Comparison of ENCODE assay signal across 1 cellular context in the genomic region with DNA sequence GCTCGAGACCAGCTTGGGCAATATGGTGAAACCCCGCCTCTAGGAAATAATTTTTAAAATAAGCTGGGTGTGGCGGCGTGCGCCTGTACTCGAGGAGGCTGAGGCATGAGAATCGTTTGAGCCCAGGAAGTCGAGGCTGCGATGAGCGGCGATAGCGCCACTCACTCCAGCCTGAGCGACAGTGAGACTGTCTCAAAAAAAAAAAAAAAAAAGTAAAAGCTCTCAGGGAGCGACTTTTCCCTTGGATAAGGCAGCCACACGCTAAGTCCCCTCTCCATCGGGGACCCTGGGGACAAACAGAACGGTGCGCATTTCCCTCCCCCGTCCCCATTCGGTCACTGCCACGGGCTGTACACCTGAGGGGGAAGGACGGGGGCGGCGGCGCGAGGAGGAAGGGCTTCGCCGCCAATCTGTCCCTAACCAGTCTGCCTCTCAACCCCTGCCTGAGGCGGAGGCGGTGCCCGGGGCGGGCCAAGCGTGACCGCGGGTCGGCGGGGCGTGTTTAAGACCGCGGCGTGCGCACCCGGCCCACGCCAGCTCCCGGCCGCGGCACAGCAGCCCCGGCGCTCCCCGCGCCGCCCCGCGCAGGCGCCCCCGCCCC.
TF ChIP-seq lines count a peak whose summit lies in the region.

A gene (plus strand): TSS at position 531 of the 601 bp plus-strand sequence. CDS start 107 bp downstream, outside the sequence.

TF ChIP-seq in K562, 482 proteins besides CTCF, POLR2A, EP300 and RAD21 (continued from another document and continues in another):
- TF ChIP-seq, protein P1, sequence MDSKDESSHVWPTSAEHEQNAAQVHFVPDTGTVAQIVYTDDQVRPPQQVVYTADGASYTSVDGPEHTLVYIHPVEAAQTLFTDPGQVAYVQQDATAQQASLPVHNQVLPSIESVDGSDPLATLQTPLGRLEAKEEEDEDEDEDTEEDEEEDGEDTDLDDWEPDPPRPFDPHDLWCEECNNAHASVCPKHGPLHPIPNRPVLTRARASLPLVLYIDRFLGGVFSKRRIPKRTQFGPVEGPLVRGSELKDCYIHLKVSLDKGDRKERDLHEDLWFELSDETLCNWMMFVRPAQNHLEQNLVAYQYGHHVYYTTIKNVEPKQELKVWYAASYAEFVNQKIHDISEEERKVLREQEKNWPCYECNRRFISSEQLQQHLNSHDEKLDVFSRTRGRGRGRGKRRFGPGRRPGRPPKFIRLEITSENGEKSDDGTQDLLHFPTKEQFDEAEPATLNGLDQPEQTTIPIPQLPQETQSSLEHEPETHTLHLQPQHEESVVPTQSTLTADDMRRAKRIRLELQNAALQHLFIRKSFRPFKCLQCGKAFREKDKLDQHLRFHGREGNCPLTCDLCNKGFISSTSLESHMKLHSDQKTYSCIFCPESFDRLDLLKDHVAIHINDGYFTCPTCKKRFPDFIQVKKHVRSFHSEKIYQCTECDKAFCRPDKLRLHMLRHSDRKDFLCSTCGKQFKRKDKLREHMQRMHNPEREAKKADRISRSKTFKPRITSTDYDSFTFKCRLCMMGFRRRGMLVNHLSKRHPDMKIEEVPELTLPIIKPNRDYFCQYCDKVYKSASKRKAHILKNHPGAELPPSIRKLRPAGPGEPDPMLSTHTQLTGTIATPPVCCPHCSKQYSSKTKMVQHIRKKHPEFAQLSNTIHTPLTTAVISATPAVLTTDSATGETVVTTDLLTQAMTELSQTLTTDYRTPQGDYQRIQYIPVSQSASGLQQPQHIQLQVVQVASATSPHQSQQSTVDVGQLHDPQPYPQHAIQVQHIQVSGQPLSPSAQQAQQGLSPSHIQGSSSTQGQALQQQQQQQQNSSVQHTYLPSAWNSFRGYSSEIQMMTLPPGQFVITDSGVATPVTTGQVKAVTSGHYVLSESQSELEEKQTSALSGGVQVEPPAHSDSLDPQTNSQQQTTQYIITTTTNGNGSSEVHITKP (IDR thresholded peaks at IDR 0.05; ENCODE audit: partially characterized antibody), result peak; percentile 63
- TF ChIP-seq, protein P2, sequence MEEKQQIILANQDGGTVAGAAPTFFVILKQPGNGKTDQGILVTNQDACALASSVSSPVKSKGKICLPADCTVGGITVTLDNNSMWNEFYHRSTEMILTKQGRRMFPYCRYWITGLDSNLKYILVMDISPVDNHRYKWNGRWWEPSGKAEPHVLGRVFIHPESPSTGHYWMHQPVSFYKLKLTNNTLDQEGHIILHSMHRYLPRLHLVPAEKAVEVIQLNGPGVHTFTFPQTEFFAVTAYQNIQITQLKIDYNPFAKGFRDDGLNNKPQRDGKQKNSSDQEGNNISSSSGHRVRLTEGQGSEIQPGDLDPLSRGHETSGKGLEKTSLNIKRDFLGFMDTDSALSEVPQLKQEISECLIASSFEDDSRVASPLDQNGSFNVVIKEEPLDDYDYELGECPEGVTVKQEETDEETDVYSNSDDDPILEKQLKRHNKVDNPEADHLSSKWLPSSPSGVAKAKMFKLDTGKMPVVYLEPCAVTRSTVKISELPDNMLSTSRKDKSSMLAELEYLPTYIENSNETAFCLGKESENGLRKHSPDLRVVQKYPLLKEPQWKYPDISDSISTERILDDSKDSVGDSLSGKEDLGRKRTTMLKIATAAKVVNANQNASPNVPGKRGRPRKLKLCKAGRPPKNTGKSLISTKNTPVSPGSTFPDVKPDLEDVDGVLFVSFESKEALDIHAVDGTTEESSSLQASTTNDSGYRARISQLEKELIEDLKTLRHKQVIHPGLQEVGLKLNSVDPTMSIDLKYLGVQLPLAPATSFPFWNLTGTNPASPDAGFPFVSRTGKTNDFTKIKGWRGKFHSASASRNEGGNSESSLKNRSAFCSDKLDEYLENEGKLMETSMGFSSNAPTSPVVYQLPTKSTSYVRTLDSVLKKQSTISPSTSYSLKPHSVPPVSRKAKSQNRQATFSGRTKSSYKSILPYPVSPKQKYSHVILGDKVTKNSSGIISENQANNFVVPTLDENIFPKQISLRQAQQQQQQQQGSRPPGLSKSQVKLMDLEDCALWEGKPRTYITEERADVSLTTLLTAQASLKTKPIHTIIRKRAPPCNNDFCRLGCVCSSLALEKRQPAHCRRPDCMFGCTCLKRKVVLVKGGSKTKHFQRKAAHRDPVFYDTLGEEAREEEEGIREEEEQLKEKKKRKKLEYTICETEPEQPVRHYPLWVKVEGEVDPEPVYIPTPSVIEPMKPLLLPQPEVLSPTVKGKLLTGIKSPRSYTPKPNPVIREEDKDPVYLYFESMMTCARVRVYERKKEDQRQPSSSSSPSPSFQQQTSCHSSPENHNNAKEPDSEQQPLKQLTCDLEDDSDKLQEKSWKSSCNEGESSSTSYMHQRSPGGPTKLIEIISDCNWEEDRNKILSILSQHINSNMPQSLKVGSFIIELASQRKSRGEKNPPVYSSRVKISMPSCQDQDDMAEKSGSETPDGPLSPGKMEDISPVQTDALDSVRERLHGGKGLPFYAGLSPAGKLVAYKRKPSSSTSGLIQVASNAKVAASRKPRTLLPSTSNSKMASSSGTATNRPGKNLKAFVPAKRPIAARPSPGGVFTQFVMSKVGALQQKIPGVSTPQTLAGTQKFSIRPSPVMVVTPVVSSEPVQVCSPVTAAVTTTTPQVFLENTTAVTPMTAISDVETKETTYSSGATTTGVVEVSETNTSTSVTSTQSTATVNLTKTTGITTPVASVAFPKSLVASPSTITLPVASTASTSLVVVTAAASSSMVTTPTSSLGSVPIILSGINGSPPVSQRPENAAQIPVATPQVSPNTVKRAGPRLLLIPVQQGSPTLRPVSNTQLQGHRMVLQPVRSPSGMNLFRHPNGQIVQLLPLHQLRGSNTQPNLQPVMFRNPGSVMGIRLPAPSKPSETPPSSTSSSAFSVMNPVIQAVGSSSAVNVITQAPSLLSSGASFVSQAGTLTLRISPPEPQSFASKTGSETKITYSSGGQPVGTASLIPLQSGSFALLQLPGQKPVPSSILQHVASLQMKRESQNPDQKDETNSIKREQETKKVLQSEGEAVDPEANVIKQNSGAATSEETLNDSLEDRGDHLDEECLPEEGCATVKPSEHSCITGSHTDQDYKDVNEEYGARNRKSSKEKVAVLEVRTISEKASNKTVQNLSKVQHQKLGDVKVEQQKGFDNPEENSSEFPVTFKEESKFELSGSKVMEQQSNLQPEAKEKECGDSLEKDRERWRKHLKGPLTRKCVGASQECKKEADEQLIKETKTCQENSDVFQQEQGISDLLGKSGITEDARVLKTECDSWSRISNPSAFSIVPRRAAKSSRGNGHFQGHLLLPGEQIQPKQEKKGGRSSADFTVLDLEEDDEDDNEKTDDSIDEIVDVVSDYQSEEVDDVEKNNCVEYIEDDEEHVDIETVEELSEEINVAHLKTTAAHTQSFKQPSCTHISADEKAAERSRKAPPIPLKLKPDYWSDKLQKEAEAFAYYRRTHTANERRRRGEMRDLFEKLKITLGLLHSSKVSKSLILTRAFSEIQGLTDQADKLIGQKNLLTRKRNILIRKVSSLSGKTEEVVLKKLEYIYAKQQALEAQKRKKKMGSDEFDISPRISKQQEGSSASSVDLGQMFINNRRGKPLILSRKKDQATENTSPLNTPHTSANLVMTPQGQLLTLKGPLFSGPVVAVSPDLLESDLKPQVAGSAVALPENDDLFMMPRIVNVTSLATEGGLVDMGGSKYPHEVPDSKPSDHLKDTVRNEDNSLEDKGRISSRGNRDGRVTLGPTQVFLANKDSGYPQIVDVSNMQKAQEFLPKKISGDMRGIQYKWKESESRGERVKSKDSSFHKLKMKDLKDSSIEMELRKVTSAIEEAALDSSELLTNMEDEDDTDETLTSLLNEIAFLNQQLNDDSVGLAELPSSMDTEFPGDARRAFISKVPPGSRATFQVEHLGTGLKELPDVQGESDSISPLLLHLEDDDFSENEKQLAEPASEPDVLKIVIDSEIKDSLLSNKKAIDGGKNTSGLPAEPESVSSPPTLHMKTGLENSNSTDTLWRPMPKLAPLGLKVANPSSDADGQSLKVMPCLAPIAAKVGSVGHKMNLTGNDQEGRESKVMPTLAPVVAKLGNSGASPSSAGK (IDR thresholded peaks at IDR 0.05), result peak; percentile 58; the same call in 1 of the 2 replicates
- TF ChIP-seq ZNF121 (CRISPR knock-in tag; conservative IDR thresholded peaks at IDR 0.05) (no peak), E2F3 (CRISPR knock-in tag; IDR thresholded peaks at IDR 0.05) (no peak), ZNF282 (CRISPR knock-in tag; IDR thresholded peaks at IDR 0.05) (no peak), KAT8 (IDR thresholded peaks at IDR 0.05; ENCODE audit: low read depth) (no peak), ILK (tag; IDR thresholded peaks at IDR 0.05; ENCODE audit: borderline replicate concordance, low read depth) (no peak), PHF21A (IDR thresholded peaks at IDR 0.05; ENCODE audit: borderline replicate concordance, low read depth) (0 out of 2 replicates have a peak, but pooled peaks have one; percentile 39), ZNF785 (CRISPR knock-in tag; IDR thresholded peaks at IDR 0.05) (no peak), TEAD4 (IDR thresholded peaks at IDR 0.05; ENCODE audit: low read length) (peak; percentile 31; the same call in 1 of the 2 replicates), TEAD4 (CRISPR knock-in tag; IDR thresholded peaks at IDR 0.05; ENCODE audit: borderline replicate concordance) (no peak), ZNF41 (CRISPR knock-in tag; conservative IDR thresholded peaks at IDR 0.05) (no peak), ZNF12 (CRISPR knock-in tag; IDR thresholded peaks at IDR 0.05) (no peak), DIDO1 (tag; IDR thresholded peaks at IDR 0.05; ENCODE audit: low read depth) (no peak)
- TF ChIP-seq, protein P3, sequence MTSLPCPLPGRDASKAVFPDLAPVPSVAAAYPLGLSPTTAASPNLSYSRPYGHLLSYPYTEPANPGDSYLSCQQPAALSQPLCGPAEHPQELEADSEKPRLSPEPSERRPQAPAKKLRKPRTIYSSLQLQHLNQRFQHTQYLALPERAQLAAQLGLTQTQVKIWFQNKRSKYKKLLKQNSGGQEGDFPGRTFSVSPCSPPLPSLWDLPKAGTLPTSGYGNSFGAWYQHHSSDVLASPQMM (CRISPR knock-in tag; IDR thresholded peaks at IDR 0.05), result no peak
- TF ChIP-seq, protein P4, sequence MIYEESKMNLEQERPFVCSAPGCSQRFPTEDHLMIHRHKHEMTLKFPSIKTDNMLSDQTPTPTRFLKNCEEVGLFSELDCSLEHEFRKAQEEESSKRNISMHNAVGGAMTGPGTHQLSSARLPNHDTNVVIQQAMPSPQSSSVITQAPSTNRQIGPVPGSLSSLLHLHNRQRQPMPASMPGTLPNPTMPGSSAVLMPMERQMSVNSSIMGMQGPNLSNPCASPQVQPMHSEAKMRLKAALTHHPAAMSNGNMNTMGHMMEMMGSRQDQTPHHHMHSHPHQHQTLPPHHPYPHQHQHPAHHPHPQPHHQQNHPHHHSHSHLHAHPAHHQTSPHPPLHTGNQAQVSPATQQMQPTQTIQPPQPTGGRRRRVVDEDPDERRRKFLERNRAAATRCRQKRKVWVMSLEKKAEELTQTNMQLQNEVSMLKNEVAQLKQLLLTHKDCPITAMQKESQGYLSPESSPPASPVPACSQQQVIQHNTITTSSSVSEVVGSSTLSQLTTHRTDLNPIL (CRISPR knock-in tag; IDR thresholded peaks at IDR 0.05), result no peak
- TF ChIP-seq, protein P5, sequence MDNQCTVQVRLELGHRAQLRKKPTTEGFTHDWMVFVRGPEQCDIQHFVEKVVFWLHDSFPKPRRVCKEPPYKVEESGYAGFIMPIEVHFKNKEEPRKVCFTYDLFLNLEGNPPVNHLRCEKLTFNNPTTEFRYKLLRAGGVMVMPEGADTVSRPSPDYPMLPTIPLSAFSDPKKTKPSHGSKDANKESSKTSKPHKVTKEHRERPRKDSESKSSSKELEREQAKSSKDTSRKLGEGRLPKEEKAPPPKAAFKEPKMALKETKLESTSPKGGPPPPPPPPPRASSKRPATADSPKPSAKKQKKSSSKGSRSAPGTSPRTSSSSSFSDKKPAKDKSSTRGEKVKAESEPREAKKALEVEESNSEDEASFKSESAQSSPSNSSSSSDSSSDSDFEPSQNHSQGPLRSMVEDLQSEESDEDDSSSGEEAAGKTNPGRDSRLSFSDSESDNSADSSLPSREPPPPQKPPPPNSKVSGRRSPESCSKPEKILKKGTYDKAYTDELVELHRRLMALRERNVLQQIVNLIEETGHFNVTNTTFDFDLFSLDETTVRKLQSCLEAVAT (IDR thresholded peaks at IDR 0.05), result no peak
- TF ChIP-seq, protein P6, sequence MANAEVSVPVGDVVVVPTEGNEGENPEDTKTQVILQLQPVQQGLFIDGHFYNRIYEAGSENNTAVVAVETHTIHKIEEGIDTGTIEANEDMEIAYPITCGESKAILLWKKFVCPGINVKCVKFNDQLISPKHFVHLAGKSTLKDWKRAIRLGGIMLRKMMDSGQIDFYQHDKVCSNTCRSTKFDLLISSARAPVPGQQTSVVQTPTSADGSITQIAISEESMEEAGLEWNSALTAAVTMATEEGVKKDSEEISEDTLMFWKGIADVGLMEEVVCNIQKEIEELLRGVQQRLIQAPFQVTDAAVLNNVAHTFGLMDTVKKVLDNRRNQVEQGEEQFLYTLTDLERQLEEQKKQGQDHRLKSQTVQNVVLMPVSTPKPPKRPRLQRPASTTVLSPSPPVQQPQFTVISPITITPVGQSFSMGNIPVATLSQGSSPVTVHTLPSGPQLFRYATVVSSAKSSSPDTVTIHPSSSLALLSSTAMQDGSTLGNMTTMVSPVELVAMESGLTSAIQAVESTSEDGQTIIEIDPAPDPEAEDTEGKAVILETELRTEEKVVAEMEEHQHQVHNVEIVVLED (CRISPR knock-in tag; IDR thresholded peaks at IDR 0.05), result peak; percentile 63
- TF ChIP-seq, protein P7, sequence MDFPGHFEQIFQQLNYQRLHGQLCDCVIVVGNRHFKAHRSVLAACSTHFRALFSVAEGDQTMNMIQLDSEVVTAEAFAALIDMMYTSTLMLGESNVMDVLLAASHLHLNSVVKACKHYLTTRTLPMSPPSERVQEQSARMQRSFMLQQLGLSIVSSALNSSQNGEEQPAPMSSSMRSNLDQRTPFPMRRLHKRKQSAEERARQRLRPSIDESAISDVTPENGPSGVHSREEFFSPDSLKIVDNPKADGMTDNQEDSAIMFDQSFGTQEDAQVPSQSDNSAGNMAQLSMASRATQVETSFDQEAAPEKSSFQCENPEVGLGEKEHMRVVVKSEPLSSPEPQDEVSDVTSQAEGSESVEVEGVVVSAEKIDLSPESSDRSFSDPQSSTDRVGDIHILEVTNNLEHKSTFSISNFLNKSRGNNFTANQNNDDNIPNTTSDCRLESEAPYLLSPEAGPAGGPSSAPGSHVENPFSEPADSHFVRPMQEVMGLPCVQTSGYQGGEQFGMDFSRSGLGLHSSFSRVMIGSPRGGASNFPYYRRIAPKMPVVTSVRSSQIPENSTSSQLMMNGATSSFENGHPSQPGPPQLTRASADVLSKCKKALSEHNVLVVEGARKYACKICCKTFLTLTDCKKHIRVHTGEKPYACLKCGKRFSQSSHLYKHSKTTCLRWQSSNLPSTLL (IDR thresholded peaks at IDR 0.05), result no peak
- TF ChIP-seq, protein P8, sequence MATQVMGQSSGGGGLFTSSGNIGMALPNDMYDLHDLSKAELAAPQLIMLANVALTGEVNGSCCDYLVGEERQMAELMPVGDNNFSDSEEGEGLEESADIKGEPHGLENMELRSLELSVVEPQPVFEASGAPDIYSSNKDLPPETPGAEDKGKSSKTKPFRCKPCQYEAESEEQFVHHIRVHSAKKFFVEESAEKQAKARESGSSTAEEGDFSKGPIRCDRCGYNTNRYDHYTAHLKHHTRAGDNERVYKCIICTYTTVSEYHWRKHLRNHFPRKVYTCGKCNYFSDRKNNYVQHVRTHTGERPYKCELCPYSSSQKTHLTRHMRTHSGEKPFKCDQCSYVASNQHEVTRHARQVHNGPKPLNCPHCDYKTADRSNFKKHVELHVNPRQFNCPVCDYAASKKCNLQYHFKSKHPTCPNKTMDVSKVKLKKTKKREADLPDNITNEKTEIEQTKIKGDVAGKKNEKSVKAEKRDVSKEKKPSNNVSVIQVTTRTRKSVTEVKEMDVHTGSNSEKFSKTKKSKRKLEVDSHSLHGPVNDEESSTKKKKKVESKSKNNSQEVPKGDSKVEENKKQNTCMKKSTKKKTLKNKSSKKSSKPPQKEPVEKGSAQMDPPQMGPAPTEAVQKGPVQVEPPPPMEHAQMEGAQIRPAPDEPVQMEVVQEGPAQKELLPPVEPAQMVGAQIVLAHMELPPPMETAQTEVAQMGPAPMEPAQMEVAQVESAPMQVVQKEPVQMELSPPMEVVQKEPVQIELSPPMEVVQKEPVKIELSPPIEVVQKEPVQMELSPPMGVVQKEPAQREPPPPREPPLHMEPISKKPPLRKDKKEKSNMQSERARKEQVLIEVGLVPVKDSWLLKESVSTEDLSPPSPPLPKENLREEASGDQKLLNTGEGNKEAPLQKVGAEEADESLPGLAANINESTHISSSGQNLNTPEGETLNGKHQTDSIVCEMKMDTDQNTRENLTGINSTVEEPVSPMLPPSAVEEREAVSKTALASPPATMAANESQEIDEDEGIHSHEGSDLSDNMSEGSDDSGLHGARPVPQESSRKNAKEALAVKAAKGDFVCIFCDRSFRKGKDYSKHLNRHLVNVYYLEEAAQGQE (CRISPR knock-in tag; IDR thresholded peaks at IDR 0.05; ENCODE audit: low read depth), result 0 out of 2 replicates have a peak, but pooled peaks have one; percentile 44
